In genomic region chr2:198314559-198315153, GRCh38 we compare ENCODE assay signal across 1 cellular context.
TF ChIP-seq lines count a peak whose summit lies in the region.

No MANE protein-coding gene starts in this region.

TF ChIP-seq in H1, 55 proteins besides CTCF, POLR2A, EP300 and RAD21 (continued from another document):
- TF ChIP-seq FOSL1 (IDR thresholded peaks at IDR 0.05; ENCODE audit: insufficient read depth, low read depth, low read length) (no peak), SIRT6 (IDR thresholded peaks at IDR 0.05; ENCODE audit: low read length) (no peak), TEAD4 (IDR thresholded peaks at IDR 0.05; ENCODE audit: low read depth, low read length) (no peak), ATF3 (IDR thresholded peaks at IDR 0.05; ENCODE audit: insufficient read depth, low read depth, low read length) (no peak)
